10 cellular contexts compared by ENCODE assay signal in genomic region chr9:131272212-131272611, GRCh38.
DNase-seq lines count a peak whose midpoint lies in the region; ATAC-seq and TF ChIP-seq lines count a peak whose summit lies in the region.
"Had no signal": no experiment of that assay in that cellular context is flagged by ENCODE, and none has a peak within 500 bp of the region (broad histone marks: within the 10 kb centered on the region; RNA-seq: fewer than 3 reads in every experiment).

No MANE protein-coding gene starts in this region.

- no peaks in the 10 kb centered on the region for H3K27me3 ChIP-seq in DND-41 (ENCODE audit: insufficient read depth, low read length, poor library complexity)
- H3K27me3 ChIP-seq in MM.1S (replicated peaks; ENCODE audit: insufficient read depth, low read length) = no peaks in the 10 kb centered on the region
- no peaks in the 10 kb centered on the region for H3K27me3 ChIP-seq in parathyroid adenoma (ENCODE audit: control insufficient read depth, insufficient read depth, low read length)

- peak overlapping the region; percentile 94 for H3K27ac ChIP-seq in DND-41 (ENCODE audit: low read length)
- no peak overlapping the region for H3K27ac ChIP-seq in MM.1S (ENCODE audit: low read length)
- peak overlapping the region; percentile 10 for H3K27ac ChIP-seq in cingulate gyrus (ENCODE audit: low read depth, low read length)
- peak overlapping the region; percentile 39 for H3K27ac ChIP-seq in parathyroid adenoma
- H3K27ac ChIP-seq in RWPE1 = no peak overlapping the region

- POLR2A ChIA-PET in RWPE1 (lab: Yijun Ruan, JAX; ENCODE audit: low non-redundant PET) = no interaction called here

- no peak for ATAC-seq in DND-41 (ENCODE audit: insufficient read depth, low read depth)
- ATAC-seq in HG02852 (IDR thresholded peaks at IDR 0.05; ENCODE audit: unreplicated experiment) = no peak

- H3K9me3 ChIP-seq in DND-41 (ENCODE audit: insufficient read depth, low read length, severe bottlenecking) (no peaks in the 10 kb centered on the region), MM.1S (replicated peaks; ENCODE audit: insufficient read depth, low read length) (no peaks in the 10 kb centered on the region), parathyroid adenoma (ENCODE audit: control insufficient read depth, low read length) (no peaks in the 10 kb centered on the region)

- H2AFZ ChIP-seq in DND-41 (ENCODE audit: low read depth, low read length) (no peak overlapping the region), MM.1S (ENCODE audit: low read length) (no peak overlapping the region), parathyroid adenoma (no peak overlapping the region)

- H3F3A ChIP-seq in MM.1S (ENCODE audit: insufficient read depth, low read length) = peaks cover 41% of the 10 kb centered on the region

- H3K9ac ChIP-seq in DND-41 (ENCODE audit: low read depth, low read length) = peak overlapping the region; percentile 80
- no peak overlapping the region for H3K9ac ChIP-seq in MM.1S (ENCODE audit: low read length)
- no peak overlapping the region for H3K9ac ChIP-seq in parathyroid adenoma

- DNase-seq in DND-41 (no peak), MM.1S (no peak), RWPE1 (ENCODE audit: low spot score) (no peak), NCI-H1417 treated with DMSO at 0.1 percent for 48 hours (lab: John Stamatoyannopoulos, UW) (no peak), foreskin melanocyte (no peak)
- DNase-seq: effector CD4-positive, alpha-beta T cell; stimulated activated CD4-positive, alpha-beta T cell treated with anti-CD3 and anti-CD28 coated beads, Interleukin-4, amount 100 ng/mL, for 24 hours had no signal

- H3K36me3 ChIP-seq in DND-41 (ENCODE audit: insufficient read depth, low read length) (peaks cover 39% of the 10 kb centered on the region), MM.1S (replicated peaks; ENCODE audit: insufficient read depth, low read length) (no peaks in the 10 kb centered on the region), parathyroid adenoma (ENCODE audit: control insufficient read depth, insufficient read depth, low read length) (no peaks in the 10 kb centered on the region)

- no peaks in the 10 kb centered on the region for H3K9me2 ChIP-seq in MM.1S (replicated peaks; ENCODE audit: insufficient read depth, low read length)

- peaks cover 8% of the 10 kb centered on the region; the same call in 1 of the 2 replicates for H4K20me1 ChIP-seq in DND-41 (ENCODE audit: insufficient read depth, low read length)
- no peaks in the 10 kb centered on the region for H4K20me1 ChIP-seq in MM.1S (ENCODE audit: insufficient read depth, low read length)

- H3K4me3 ChIP-seq in DND-41 (ENCODE audit: low read depth in 1 of 2, low read length in 2 of 2) (peak overlapping the region in 1 of 2 experiments; percentile 86; a peak in 2 of 4 replicates), MM.1S (ENCODE audit: low read length) (no peak overlapping the region), parathyroid adenoma (ENCODE audit: low read depth, low read length) (no peak overlapping the region)

- CTCF ChIA-PET in RWPE1 (lab: Yijun Ruan, JAX) = no interaction called here

- H3K4me2 ChIP-seq in DND-41 (ENCODE audit: insufficient read depth, low read length) (peak overlapping the region; percentile 86), MM.1S (ENCODE audit: low read depth, low read length) (peak overlapping the region; percentile 38; the same call in 1 of the 2 replicates), parathyroid adenoma (ENCODE audit: low read length) (no peak overlapping the region)

- peaks cover 70% of the 10 kb centered on the region for H3K4me1 ChIP-seq in DND-41 (ENCODE audit: insufficient read depth, low read length)
- H3K4me1 ChIP-seq in MM.1S (ENCODE audit: low read length) = peaks cover 40% of the 10 kb centered on the region
- no peaks in the 10 kb centered on the region for H3K4me1 ChIP-seq in parathyroid adenoma

- H3K79me2 ChIP-seq in DND-41 (ENCODE audit: insufficient read depth, low read length) = peaks cover 98% of the 10 kb centered on the region
- H3K79me2 ChIP-seq in MM.1S (ENCODE audit: low read length) = peaks cover 82% of the 10 kb centered on the region
- no peaks in the 10 kb centered on the region for H3K79me2 ChIP-seq in parathyroid adenoma

- TF ChIP-seq CTCF in DND-41 (IDR thresholded peaks at IDR 0.05; ENCODE audit: borderline replicate concordance, extremely low read depth, low read length, poor library complexity, severe bottlenecking) (no peak), MM.1S (IDR thresholded peaks at IDR 0.05; ENCODE audit: low read length) (no peak), parathyroid adenoma (IDR thresholded peaks at IDR 0.05) (no peak), RWPE1 (conservative IDR thresholded peaks at IDR 0.05; ENCODE audit: low read depth) (no peak)

Comparison
In these comparisons a context has a peak if more than half of its experiments do, and no peak if none do; other contexts are left out.
1. H3K27ac ChIP-seq: peak in DND-41 (single experiment), cingulate gyrus (single experiment) and parathyroid adenoma (single experiment); none in MM.1S (single experiment) and RWPE1 (single experiment).